Comparison of ENCODE assay signal across 12 cellular contexts in genomic region chrX:39944416-39944815, GRCh38.
DNase-seq lines count a peak whose midpoint lies in the region; ATAC-seq and TF ChIP-seq lines count a peak whose summit lies in the region.
"Had no signal": no experiment of that assay in that cellular context is flagged by ENCODE, and none has a peak within 500 bp of the region (broad histone marks: within the 10 kb centered on the region; RNA-seq: fewer than 3 reads in every experiment).

No MANE protein-coding gene starts in this region.

- no peak overlapping the region for H3K9ac ChIP-seq in neural progenitor cell
- H3K9ac ChIP-seq: BLaER1 treated with 17β-estradiol and CSF1 and Interleukin-3, amounts not matched to agents 10 nM and 100 nM had no signal

- H3K9me3 Mint-ChIP-seq in neural progenitor cell = peaks cover 23% of the 10 kb centered on the region
- H3K9me3 Mint-ChIP-seq: CD8-positive, alpha-beta T cell; GM23338 had no signal

- no peak overlapping the region for H2AFZ ChIP-seq in neural progenitor cell (replicated peaks)
- H2AFZ ChIP-seq: GM23338 had no signal

- H3K4me1 Mint-ChIP-seq in neural progenitor cell = peaks cover 18% of the 10 kb centered on the region

- no peaks in the 10 kb centered on the region for H3K79me2 ChIP-seq in neural progenitor cell (ENCODE audit: low read depth)

- DNase-seq in HT1080 (ENCODE audit: low read depth) (peak; percentile 7), SK-MEL-5 (ENCODE audit: low read depth, low spot score) (peak; percentile 94), neural progenitor cell (ENCODE audit: low spot score) (no peak), NCI-H2029 (lab: John Stamatoyannopoulos, UW) (no peak), UCSD-AML1 (lab: John Stamatoyannopoulos, UW; ENCODE audit: unreplicated experiment) (no peak)
- DNase-seq: CD8-positive, alpha-beta T cell; COR-L47; HCEC 1CT had no signal

- H3K27ac Mint-ChIP-seq in neural progenitor cell = no peak overlapping the region
- H3K27ac Mint-ChIP-seq: B cell; CD8-positive, alpha-beta T cell; GM23338 had no signal

- in situ Hi-C loops in SK-MEL-5 (cut with HindIII; ENCODE audit: low pct_unique_long_range_greater_than_20kb, low sequenced_read_pairs) = no loop called here

- H3K4me3 ChIP-seq in neural progenitor cell = no peak overlapping the region
- H3K4me3 ChIP-seq: BLaER1 treated with 17β-estradiol and CSF1 and Interleukin-3, amounts not matched to agents 10 nM and 100 nM; GM23338 had no signal

- no peak for ATAC-seq in GM18867 (IDR thresholded peaks at IDR 0.05; ENCODE audit: unreplicated experiment)
- ATAC-seq: CD8-positive, alpha-beta T cell; GM23338 had no signal

- TF ChIP-seq CTCF in neural progenitor cell (IDR thresholded peaks at IDR 0.05) = no peak

- H3K4me2 ChIP-seq in neural progenitor cell = no peak overlapping the region
- H3K4me2 ChIP-seq: BLaER1 treated with 17β-estradiol and CSF1 and Interleukin-3, amounts not matched to agents 10 nM and 100 nM; GM23338 had no signal

- no peak overlapping the region for H3K27ac ChIP-seq in neural progenitor cell
- H3K27ac ChIP-seq: BLaER1 treated with 17β-estradiol and CSF1 and Interleukin-3, amounts not matched to agents 10 nM and 100 nM had no signal

- H3K36me3 ChIP-seq in neural progenitor cell = no peaks in the 10 kb centered on the region
- H3K36me3 ChIP-seq: BLaER1 treated with 17β-estradiol and CSF1 and Interleukin-3, amounts not matched to agents 10 nM and 100 nM had no signal

- no peaks in the 10 kb centered on the region for H3K36me3 Mint-ChIP-seq in neural progenitor cell
- H3K36me3 Mint-ChIP-seq: CD8-positive, alpha-beta T cell had no signal

- H3K4me1 ChIP-seq in neural progenitor cell = peaks cover 5% of the 10 kb centered on the region

- H3K9me3 ChIP-seq in neural progenitor cell (ENCODE audit: low read depth) = no peaks in the 10 kb centered on the region

- H3K4me3 Mint-ChIP-seq in neural progenitor cell = peak overlapping the region; percentile 12
- H3K4me3 Mint-ChIP-seq: B cell; CD8-positive, alpha-beta T cell; GM23338 had no signal

- no peaks in the 10 kb centered on the region for H4K20me1 ChIP-seq in neural progenitor cell (ENCODE audit: low read depth)
- H4K20me1 ChIP-seq: BLaER1 treated with 17β-estradiol and CSF1 and Interleukin-3, amounts not matched to agents 10 nM and 100 nM had no signal

- no peaks in the 10 kb centered on the region for H3F3A ChIP-seq in neural progenitor cell (ENCODE audit: low read depth)

- no peaks in the 10 kb centered on the region for H3K27me3 ChIP-seq in neural progenitor cell
- H3K27me3 ChIP-seq: BLaER1 treated with 17β-estradiol and CSF1 and Interleukin-3, amounts not matched to agents 10 nM and 100 nM had no signal

- peaks cover 2% of the 10 kb centered on the region for H3K27me3 Mint-ChIP-seq in neural progenitor cell (ENCODE audit: insufficient read depth, low read depth)
- H3K27me3 Mint-ChIP-seq: B cell had no signal

Comparison
In these comparisons a context has a peak if more than half of its experiments do, and no peak if none do; other contexts are left out.
1. DNase-seq: peak in HT1080 (single experiment) and SK-MEL-5 (single experiment); none in neural progenitor cell (single experiment), NCI-H2029 (single experiment) and UCSD-AML1 (single experiment).